20 cellular contexts compared by ENCODE assay signal in genomic region chr21:27033467-27033866, GRCh38.
"Had no signal": no experiment of that assay in that cellular context is flagged by ENCODE, and none has a peak within 500 bp of the region (broad histone marks: within the 10 kb centered on the region; RNA-seq: fewer than 3 reads in every experiment).

No MANE protein-coding gene starts in this region.

- H3K9me3 Mint-ChIP-seq: stimulated activated naive CD8-positive, alpha-beta T cell treated with anti-CD3 and anti-CD28 coated beads, Interleukin-15, Interleukin-2, amounts not matched to agents 100 ng/mL and 50 ng/mL, for 24 hours had no signal

- FAIRE-seq: colon had no signal

- H3K27ac Mint-ChIP-seq: activated CD4-positive, alpha-beta memory T cell treated with anti-CD3 and anti-CD28 coated beads, Interleukin-2, amount 10 ng/mL, durations not matched to agents 7 days and 5 days; activated naive CD4-positive, alpha-beta T cell treated with anti-CD3 and anti-CD28 coated beads for 36 hours; activated T-cell treated with anti-CD3 and anti-CD28 coated beads, Interleukin-2, amount 50 U/mL, for 72 hours; immature natural killer cell; mesothelial cell of epicardium; naive thymus-derived CD8-positive, alpha-beta T cell; stimulated activated naive CD8-positive, alpha-beta T cell treated with anti-CD3 and anti-CD28 coated beads, Interleukin-15, Interleukin-2, amounts not matched to agents 100 ng/mL and 50 ng/mL, for 24 hours; T-helper 17 cell had no signal

- ATAC-seq: activated T-cell treated with anti-CD3 and anti-CD28 coated beads, Interleukin-2, amount 50 U/mL, for 72 hours; esophagus mucosa; naive thymus-derived CD8-positive, alpha-beta T cell; psoas muscle; T-helper 17 cell had no signal

- H3K36me3 Mint-ChIP-seq: immature natural killer cell; mesothelial cell of epicardium; naive thymus-derived CD8-positive, alpha-beta T cell had no signal

- DNase-seq: activated CD4-positive, alpha-beta memory T cell treated with anti-CD3 and anti-CD28 coated beads, Interleukin-2, amount 10 ng/mL, durations not matched to agents 7 days and 5 days; activated CD4-positive, alpha-beta T cell treated with anti-CD3 and anti-CD28 coated beads for 4 hours; activated CD4-positive, CD25-positive, alpha-beta regulatory T cell; activated effector memory CD4-positive, alpha-beta T cell treated with Interleukin-2 at 50 U/mL for 16 hours; activated naive CD4-positive, alpha-beta T cell treated with anti-CD3 and anti-CD28 coated beads for 36 hours; activated T-cell treated with anti-CD3 and anti-CD28 coated beads, Interleukin-2, amount 50 U/mL, for 72 hours; effector memory CD4-positive, alpha-beta T cell; foreskin melanocyte; immature natural killer cell; left ventricle myocardium inferior; mammary epithelial cell; naive thymus-derived CD8-positive, alpha-beta T cell; psoas muscle; stimulated activated CD4-positive, alpha-beta T cell treated with anti-CD3 and anti-CD28 coated beads, Interleukin-12 subunit alpha, Interleukin-12 subunit beta, amount 100 ng/mL, for 4 hours; T-helper 17 cell; tibial artery had no signal
